Comparison of ENCODE assay signal across 1 cellular context in genomic region chr6:3166535-3167225, GRCh38.
TF ChIP-seq lines count a peak whose summit lies in the region.

No MANE protein-coding gene starts in this region.

TF ChIP-seq in K562, 482 proteins besides CTCF, POLR2A, EP300 and RAD21 (continues in another document):
- TF ChIP-seq LARP7 (IDR thresholded peaks at IDR 0.05) (0 out of 2 replicates have a peak, but pooled peaks have one; percentile 38), ZNF584 (CRISPR knock-in tag; IDR thresholded peaks at IDR 0.05; ENCODE audit: low read depth) (0 out of 2 replicates have a peak, but pooled peaks have one; percentile 8), RREB1 (CRISPR knock-in tag; IDR thresholded peaks at IDR 0.05) (peak; percentile 89; the same call in 1 of the 2 replicates), ESRRB (CRISPR knock-in tag; IDR thresholded peaks at IDR 0.05; ENCODE audit: borderline replicate concordance) (0 out of 2 replicates have a peak, but pooled peaks have one; percentile 28), HINFP (tag; conservative IDR thresholded peaks at IDR 0.05; ENCODE audit: low read depth) (0 out of 2 replicates have a peak, but pooled peaks have one; percentile 16), FOXK2 (conservative IDR thresholded peaks at IDR 0.05 in 1 of 2, IDR thresholded peaks at IDR 0.05 in 1 of 2; ENCODE audit: low read depth in 2 of 2) (peak in 1 of 2 experiments; percentile 2; a peak in 1 of 4 replicates), ZNF79 (CRISPR knock-in tag; IDR thresholded peaks at IDR 0.05; ENCODE audit: low read depth) (0 out of 2 replicates have a peak, but pooled peaks have one; percentile 27), ZNF75A (CRISPR knock-in tag; IDR thresholded peaks at IDR 0.05) (0 out of 2 replicates have a peak, but pooled peaks have one; percentile 35), TCF15 (CRISPR knock-in tag; IDR thresholded peaks at IDR 0.05) (peak; percentile 70; the same call in 1 of the 2 replicates), ARNT (IDR thresholded peaks at IDR 0.05) (peak; percentile 57 to 95; a peak in 2 of 4 replicates), ZNF318 (IDR thresholded peaks at IDR 0.05; ENCODE audit: borderline replicate concordance in 1 of 2, low read depth in 1 of 2) (0 out of 4 replicates have a peak, but pooled peaks of 1 of the 2 experiments have one; percentile 12), TRIM28 (IDR thresholded peaks at IDR 0.05) (0 out of 2 replicates have a peak, but pooled peaks have one; percentile 20), ZNF41 (CRISPR knock-in tag; conservative IDR thresholded peaks at IDR 0.05) (0 out of 2 replicates have a peak, but pooled peaks have one; percentile 36), MTF1 (CRISPR knock-in tag; IDR thresholded peaks at IDR 0.05; ENCODE audit: borderline replicate concordance) (0 out of 2 replicates have a peak, but pooled peaks have one; percentile 18), TEAD1 (CRISPR knock-in tag; IDR thresholded peaks at IDR 0.05) (0 out of 4 replicates have a peak, but pooled peaks of 1 of the 2 experiments have one; percentile 31), LEF1 (IDR thresholded peaks at IDR 0.05) (peak; percentile 76; the same call in 1 of the 2 replicates), DPF2 (IDR thresholded peaks at IDR 0.05) (peak; percentile 47; the same call in 1 of the 2 replicates), EP400 (IDR thresholded peaks at IDR 0.05) (peak; percentile 24), ARID4B (CRISPR knock-in tag; IDR thresholded peaks at IDR 0.05) (0 out of 2 replicates have a peak, but pooled peaks have one; percentile 47), DMBX1 (CRISPR knock-in tag; IDR thresholded peaks at IDR 0.05; ENCODE audit: borderline replicate concordance) (peak; percentile 58), ZNF766 (CRISPR knock-in tag; conservative IDR thresholded peaks at IDR 0.05) (peak; percentile 52), MBD1 (CRISPR knock-in tag; IDR thresholded peaks at IDR 0.05) (0 out of 2 replicates have a peak, but pooled peaks have one; percentile 28), ZNF668 (CRISPR knock-in tag; IDR thresholded peaks at IDR 0.05) (peak; percentile 44; the same call in 1 of the 2 replicates), SMARCA4 (IDR thresholded peaks at IDR 0.05) (0 out of 2 replicates have a peak, but pooled peaks have one; percentile 14), THRB (CRISPR knock-in tag; conservative IDR thresholded peaks at IDR 0.05) (0 out of 2 replicates have a peak, but pooled peaks have one; percentile 45), EHMT2 (IDR thresholded peaks at IDR 0.05) (0 out of 2 replicates have a peak, but pooled peaks have one; percentile 42), ELF4 (CRISPR knock-in tag; IDR thresholded peaks at IDR 0.05) (0 out of 2 replicates have a peak, but pooled peaks have one; percentile 34), ZEB2 (IDR thresholded peaks at IDR 0.05) (0 out of 2 replicates have a peak, but pooled peaks have one; percentile 0), ZNF589 (CRISPR knock-in tag; IDR thresholded peaks at IDR 0.05; ENCODE audit: low read depth) (0 out of 2 replicates have a peak, but pooled peaks have one; percentile 11), HDAC1 (IDR thresholded peaks at IDR 0.05) (peak in 1 of 2 experiments; percentile 41; a peak in 1 of 4 replicates)
